ENCODE assay signal across 12 cellular contexts in the genomic region with DNA sequence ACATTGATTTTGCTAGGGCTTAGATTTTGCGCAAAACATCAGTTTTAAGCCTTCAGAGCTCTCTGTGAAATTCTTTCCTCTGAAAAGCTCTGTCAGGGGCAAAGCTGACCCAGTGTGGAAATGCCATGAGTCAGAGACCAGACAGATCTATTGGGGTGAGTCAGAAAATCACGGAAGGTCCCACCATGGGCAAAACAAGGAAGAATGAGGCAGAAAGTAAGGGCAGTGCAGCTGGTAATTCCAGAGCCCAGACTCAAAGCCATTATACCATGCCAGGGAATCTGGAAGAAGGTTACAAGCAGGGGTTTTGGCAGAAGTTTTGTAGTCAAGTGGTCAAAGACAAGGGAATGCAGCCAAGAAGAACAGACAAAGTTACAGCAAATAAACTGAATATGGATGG.
A peak's percentile ranks its signal among the peaks of the same experiment; 100 is the strongest.
DNase-seq lines count a peak whose midpoint lies in the region; ATAC-seq and TF ChIP-seq lines count a peak whose summit lies in the region.
"Had no signal": no experiment of that assay in that cellular context is flagged by ENCODE, and none has a peak within 500 bp of the region (broad histone marks: within the 10 kb centered on the region; RNA-seq: fewer than 3 reads in every experiment).

No MANE protein-coding gene starts in this region.

- H3K4me3 ChIP-seq in ACC112 (ENCODE audit: low read depth, low read length) = peak overlapping the region; percentile 24; the same call in 1 of the 2 replicates
- H3K4me3 ChIP-seq in astrocyte of the cerebellum (ENCODE audit: low read depth, low read length) = no peak overlapping the region

- peak overlapping the region; percentile 76 for H3K27ac ChIP-seq in ACC112 (ENCODE audit: low read depth, low read length)

- no peak for ATAC-seq in GM18519 (IDR thresholded peaks at IDR 0.05; ENCODE audit: low FRiP score, unreplicated experiment)
- no peak for ATAC-seq in HG03520 (IDR thresholded peaks at IDR 0.05; ENCODE audit: unreplicated experiment)
- ATAC-seq in GM21529 (IDR thresholded peaks at IDR 0.05; ENCODE audit: unreplicated experiment) = no peak
- ATAC-seq in HG03196 (IDR thresholded peaks at IDR 0.05; ENCODE audit: unreplicated experiment) = no peak

- in situ Hi-C loops in astrocyte of the cerebellum (cut with HindIII; ENCODE audit: low sequenced_read_pairs) = no loop called here

- peak overlapping the region; percentile 39 for H2AFZ ChIP-seq in ACC112 (ENCODE audit: low read length, unreplicated experiment)

- H3K27me3 ChIP-seq in ACC112 (ENCODE audit: insufficient read depth, low read length) = no peaks in the 10 kb centered on the region

- no peaks in the 10 kb centered on the region for H3K36me3 ChIP-seq in ACC112 (ENCODE audit: insufficient read depth, low read length)

- peaks cover 44% of the 10 kb centered on the region for H3K4me1 ChIP-seq in ACC112 (ENCODE audit: control insufficient read depth, insufficient read depth, low read length, unreplicated experiment)

- TF ChIP-seq CTCF in astrocyte of the cerebellum (IDR thresholded peaks at IDR 0.05; ENCODE audit: low read depth, low read length, missing control alignments) = no peak

- peak; percentile 72 for DNase-seq in HPDE6-E6E7 (ENCODE audit: extremely low spot score)
- peak; percentile 82 for DNase-seq in astrocyte of the cerebellum (ENCODE audit: low read depth)
- DNase-seq in iris pigment epithelial cell (ENCODE audit: low read depth) = peak; percentile 98
- DNase-seq: aorta, foreskin melanocyte, midbrain, NCI-H748 treated with DMSO at 0.1 percent for 48 hours had no signal

- H3K79me2 ChIP-seq in ACC112 (ENCODE audit: control insufficient read depth, insufficient read depth, low read length, unreplicated experiment) = no peaks in the 10 kb centered on the region
